ENCODE assay signal across 1 cellular context in the genomic region with DNA sequence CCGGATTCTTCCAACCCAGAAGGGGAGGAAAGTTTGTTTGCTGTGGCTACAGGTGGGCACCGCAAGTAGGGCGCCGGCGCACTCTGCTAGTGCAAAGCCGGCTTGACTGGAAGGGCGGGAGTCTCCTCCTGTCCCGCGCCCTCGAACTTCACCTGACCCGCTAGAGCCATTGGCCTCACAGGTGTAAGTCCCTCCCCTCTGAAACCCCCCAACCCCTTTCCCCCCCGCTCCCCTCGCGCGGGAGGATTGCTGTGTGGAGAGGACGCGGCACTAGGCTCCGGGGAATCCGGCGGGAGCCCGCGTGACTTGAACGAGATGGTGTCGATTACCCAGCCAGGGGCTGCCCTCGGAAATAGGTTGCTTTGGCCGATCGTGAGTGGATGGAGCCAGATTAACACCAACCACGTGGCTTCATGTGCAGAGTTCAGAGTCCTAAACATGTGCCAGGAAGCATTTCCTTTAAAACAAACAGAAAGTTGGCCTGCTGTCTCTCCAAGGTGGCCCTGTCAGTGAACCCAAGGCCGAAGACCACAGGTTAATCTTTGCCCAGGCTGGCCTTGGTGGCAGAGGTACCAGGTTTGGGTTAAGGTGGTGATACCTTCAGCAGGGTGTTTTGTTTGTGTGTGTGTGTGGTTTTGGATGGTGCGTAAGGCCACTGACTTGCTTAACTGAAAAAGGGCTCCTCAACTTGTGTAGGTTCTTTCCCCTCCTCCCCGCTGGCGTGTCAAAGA.
A peak's percentile ranks its signal among the peaks of the same experiment; 100 is the strongest.
TF ChIP-seq lines count a peak whose summit lies in the region.

No MANE protein-coding gene starts in this region.

TF ChIP-seq in HepG2, 621 proteins besides CTCF, POLR2A, EP300 and RAD21 (continued from another document and continues in another):
- TF ChIP-seq, protein P1, sequence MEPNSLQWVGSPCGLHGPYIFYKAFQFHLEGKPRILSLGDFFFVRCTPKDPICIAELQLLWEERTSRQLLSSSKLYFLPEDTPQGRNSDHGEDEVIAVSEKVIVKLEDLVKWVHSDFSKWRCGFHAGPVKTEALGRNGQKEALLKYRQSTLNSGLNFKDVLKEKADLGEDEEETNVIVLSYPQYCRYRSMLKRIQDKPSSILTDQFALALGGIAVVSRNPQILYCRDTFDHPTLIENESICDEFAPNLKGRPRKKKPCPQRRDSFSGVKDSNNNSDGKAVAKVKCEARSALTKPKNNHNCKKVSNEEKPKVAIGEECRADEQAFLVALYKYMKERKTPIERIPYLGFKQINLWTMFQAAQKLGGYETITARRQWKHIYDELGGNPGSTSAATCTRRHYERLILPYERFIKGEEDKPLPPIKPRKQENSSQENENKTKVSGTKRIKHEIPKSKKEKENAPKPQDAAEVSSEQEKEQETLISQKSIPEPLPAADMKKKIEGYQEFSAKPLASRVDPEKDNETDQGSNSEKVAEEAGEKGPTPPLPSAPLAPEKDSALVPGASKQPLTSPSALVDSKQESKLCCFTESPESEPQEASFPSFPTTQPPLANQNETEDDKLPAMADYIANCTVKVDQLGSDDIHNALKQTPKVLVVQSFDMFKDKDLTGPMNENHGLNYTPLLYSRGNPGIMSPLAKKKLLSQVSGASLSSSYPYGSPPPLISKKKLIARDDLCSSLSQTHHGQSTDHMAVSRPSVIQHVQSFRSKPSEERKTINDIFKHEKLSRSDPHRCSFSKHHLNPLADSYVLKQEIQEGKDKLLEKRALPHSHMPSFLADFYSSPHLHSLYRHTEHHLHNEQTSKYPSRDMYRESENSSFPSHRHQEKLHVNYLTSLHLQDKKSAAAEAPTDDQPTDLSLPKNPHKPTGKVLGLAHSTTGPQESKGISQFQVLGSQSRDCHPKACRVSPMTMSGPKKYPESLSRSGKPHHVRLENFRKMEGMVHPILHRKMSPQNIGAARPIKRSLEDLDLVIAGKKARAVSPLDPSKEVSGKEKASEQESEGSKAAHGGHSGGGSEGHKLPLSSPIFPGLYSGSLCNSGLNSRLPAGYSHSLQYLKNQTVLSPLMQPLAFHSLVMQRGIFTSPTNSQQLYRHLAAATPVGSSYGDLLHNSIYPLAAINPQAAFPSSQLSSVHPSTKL (CRISPR knock-in tag; IDR thresholded peaks at IDR 0.05), result peak; percentile 96
- TF ChIP-seq REL (CRISPR knock-in tag; conservative IDR thresholded peaks at IDR 0.05) (no peak; the same call in 1 of the 2 replicates), ZNF674 (CRISPR knock-in tag; IDR thresholded peaks at IDR 0.05; ENCODE audit: low read depth) (no peak), XRCC5 (optimal IDR thresholded peaks at IDR 0.05; ENCODE audit: low read length) (no peak), CREM (IDR thresholded peaks at IDR 0.05) (peak; percentile 80), CREM (CRISPR knock-in tag; IDR thresholded peaks at IDR 0.05) (no peak), U2AF1 (optimal IDR thresholded peaks at IDR 0.05; ENCODE audit: low read depth, low read length) (no peak), PLRG1 (conservative IDR thresholded peaks at IDR 0.05) (no peak), ZNF263 (CRISPR knock-in tag; IDR thresholded peaks at IDR 0.05) (no peak; the same call in 1 of the 2 replicates), BRD4 (CRISPR knock-in tag; IDR thresholded peaks at IDR 0.05) (no peak), ZC3H13 (CRISPR knock-in tag; IDR thresholded peaks at IDR 0.05) (peak; percentile 65), EEA1 (CRISPR knock-in tag; IDR thresholded peaks at IDR 0.05; ENCODE audit: borderline replicate concordance) (peak; percentile 49; the same call in 1 of the 2 replicates), ZNF138 (CRISPR knock-in tag; IDR thresholded peaks at IDR 0.05; ENCODE audit: low read depth) (peak; percentile 85), GATAD2A (CRISPR knock-in tag; IDR thresholded peaks at IDR 0.05) (peak; percentile 96), RBM39 (IDR thresholded peaks at IDR 0.05; ENCODE audit: low read depth, low read length, poor library complexity, severe bottlenecking) (no peak), ZBTB7A (CRISPR knock-in tag; IDR thresholded peaks at IDR 0.05) (0 out of 2 replicates have a peak, but pooled peaks have one; percentile 17), PHF8 (CRISPR knock-in tag; IDR thresholded peaks at IDR 0.05) (no peak; the same call in 1 of the 2 replicates), AGO1 (IDR thresholded peaks at IDR 0.05; ENCODE audit: low read depth, low read length, poor library complexity, severe bottlenecking) (peak; percentile 2), ZNF101 (CRISPR knock-in tag; IDR thresholded peaks at IDR 0.05; ENCODE audit: borderline replicate concordance, low read depth) (no peak), SOX5 (CRISPR knock-in tag; IDR thresholded peaks at IDR 0.05; ENCODE audit: borderline replicate concordance) (peak; percentile 81), IRX3 (CRISPR knock-in tag; IDR thresholded peaks at IDR 0.05; ENCODE audit: borderline replicate concordance, low read depth) (0 out of 2 replicates have a peak, but pooled peaks have one; percentile 14), BHLHE40 (IDR thresholded peaks at IDR 0.05; ENCODE audit: low read length) (peak; percentile 77), ZNF10 (CRISPR knock-in tag; IDR thresholded peaks at IDR 0.05; ENCODE audit: borderline replicate concordance, low read depth) (no peak), HMG20A (CRISPR knock-in tag; IDR thresholded peaks at IDR 0.05; ENCODE audit: borderline replicate concordance) (peak; percentile 90), TCF12 (IDR thresholded peaks at IDR 0.05) (no peak), TCF12 (CRISPR knock-in tag; IDR thresholded peaks at IDR 0.05) (peak; percentile 86; the same call in 1 of the 2 replicates), TBX3 (IDR thresholded peaks at IDR 0.05; ENCODE audit: borderline replicate concordance) (peak; percentile 71; the same call in 1 of the 2 replicates), ZNF562 (CRISPR knock-in tag; IDR thresholded peaks at IDR 0.05; ENCODE audit: borderline replicate concordance) (no peak), KAT8 (CRISPR knock-in tag; IDR thresholded peaks at IDR 0.05) (peak; percentile 79), CC2D1A (CRISPR knock-in tag; IDR thresholded peaks at IDR 0.05) (no peak), FOXP1 (IDR thresholded peaks at IDR 0.05) (no peak; the same call in 1 of the 2 replicates), FOXP1 (CRISPR knock-in tag; IDR thresholded peaks at IDR 0.05) (peak; percentile 61), ZIK1 (CRISPR knock-in tag; IDR thresholded peaks at IDR 0.05; ENCODE audit: borderline replicate concordance, low read depth) (peak; percentile 83; the same call in 1 of the 2 replicates)
- TF ChIP-seq, protein P2, sequence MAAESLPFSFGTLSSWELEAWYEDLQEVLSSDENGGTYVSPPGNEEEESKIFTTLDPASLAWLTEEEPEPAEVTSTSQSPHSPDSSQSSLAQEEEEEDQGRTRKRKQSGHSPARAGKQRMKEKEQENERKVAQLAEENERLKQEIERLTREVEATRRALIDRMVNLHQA (CRISPR knock-in tag; IDR thresholded peaks at IDR 0.05), result no peak
- TF ChIP-seq, protein P3, sequence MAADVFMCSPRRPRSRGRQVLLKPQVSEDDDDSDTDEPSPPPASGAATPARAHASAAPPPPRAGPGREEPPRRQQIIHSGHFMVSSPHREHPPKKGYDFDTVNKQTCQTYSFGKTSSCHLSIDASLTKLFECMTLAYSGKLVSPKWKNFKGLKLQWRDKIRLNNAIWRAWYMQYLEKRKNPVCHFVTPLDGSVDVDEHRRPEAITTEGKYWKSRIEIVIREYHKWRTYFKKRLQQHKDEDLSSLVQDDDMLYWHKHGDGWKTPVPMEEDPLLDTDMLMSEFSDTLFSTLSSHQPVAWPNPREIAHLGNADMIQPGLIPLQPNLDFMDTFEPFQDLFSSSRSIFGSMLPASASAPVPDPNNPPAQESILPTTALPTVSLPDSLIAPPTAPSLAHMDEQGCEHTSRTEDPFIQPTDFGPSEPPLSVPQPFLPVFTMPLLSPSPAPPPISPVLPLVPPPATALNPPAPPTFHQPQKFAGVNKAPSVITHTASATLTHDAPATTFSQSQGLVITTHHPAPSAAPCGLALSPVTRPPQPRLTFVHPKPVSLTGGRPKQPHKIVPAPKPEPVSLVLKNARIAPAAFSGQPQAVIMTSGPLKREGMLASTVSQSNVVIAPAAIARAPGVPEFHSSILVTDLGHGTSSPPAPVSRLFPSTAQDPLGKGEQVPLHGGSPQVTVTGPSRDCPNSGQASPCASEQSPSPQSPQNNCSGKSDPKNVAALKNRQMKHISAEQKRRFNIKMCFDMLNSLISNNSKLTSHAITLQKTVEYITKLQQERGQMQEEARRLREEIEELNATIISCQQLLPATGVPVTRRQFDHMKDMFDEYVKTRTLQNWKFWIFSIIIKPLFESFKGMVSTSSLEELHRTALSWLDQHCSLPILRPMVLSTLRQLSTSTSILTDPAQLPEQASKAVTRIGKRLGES (CRISPR knock-in tag; IDR thresholded peaks at IDR 0.05; ENCODE audit: borderline replicate concordance), result no peak
- TF ChIP-seq, protein P4, sequence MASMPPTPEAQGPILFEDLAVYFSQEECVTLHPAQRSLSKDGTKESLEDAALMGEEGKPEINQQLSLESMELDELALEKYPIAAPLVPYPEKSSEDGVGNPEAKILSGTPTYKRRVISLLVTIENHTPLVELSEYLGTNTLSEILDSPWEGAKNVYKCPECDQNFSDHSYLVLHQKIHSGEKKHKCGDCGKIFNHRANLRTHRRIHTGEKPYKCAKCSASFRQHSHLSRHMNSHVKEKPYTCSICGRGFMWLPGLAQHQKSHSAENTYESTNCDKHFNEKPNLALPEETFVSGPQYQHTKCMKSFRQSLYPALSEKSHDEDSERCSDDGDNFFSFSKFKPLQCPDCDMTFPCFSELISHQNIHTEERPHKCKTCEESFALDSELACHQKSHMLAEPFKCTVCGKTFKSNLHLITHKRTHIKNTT (CRISPR knock-in tag; IDR thresholded peaks at IDR 0.05), result no peak
- TF ChIP-seq, protein P5, sequence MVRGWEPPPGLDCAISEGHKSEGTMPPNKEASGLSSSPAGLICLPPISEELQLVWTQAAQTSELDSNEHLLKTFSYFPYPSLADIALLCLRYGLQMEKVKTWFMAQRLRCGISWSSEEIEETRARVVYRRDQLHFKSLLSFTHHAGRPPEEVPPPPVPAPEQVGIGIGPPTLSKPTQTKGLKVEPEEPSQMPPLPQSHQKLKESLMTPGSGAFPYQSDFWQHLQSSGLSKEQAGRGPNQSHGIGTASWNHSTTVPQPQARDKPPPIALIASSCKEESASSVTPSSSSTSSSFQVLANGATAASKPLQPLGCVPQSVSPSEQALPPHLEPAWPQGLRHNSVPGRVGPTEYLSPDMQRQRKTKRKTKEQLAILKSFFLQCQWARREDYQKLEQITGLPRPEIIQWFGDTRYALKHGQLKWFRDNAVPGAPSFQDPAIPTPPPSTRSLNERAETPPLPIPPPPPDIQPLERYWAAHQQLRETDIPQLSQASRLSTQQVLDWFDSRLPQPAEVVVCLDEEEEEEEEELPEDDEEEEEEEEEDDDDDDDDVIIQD (CRISPR knock-in tag; IDR thresholded peaks at IDR 0.05; ENCODE audit: low read depth), result peak; percentile 91
- TF ChIP-seq, protein P6, sequence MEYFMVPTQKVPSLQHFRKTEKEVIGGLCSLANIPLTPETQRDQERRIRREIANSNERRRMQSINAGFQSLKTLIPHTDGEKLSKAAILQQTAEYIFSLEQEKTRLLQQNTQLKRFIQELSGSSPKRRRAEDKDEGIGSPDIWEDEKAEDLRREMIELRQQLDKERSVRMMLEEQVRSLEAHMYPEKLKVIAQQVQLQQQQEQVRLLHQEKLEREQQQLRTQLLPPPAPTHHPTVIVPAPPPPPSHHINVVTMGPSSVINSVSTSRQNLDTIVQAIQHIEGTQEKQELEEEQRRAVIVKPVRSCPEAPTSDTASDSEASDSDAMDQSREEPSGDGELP (IDR thresholded peaks at IDR 0.05; ENCODE audit: borderline replicate concordance, low read depth), result peak; percentile 57; the same call in 1 of the 2 replicates
- TF ChIP-seq, protein P7, sequence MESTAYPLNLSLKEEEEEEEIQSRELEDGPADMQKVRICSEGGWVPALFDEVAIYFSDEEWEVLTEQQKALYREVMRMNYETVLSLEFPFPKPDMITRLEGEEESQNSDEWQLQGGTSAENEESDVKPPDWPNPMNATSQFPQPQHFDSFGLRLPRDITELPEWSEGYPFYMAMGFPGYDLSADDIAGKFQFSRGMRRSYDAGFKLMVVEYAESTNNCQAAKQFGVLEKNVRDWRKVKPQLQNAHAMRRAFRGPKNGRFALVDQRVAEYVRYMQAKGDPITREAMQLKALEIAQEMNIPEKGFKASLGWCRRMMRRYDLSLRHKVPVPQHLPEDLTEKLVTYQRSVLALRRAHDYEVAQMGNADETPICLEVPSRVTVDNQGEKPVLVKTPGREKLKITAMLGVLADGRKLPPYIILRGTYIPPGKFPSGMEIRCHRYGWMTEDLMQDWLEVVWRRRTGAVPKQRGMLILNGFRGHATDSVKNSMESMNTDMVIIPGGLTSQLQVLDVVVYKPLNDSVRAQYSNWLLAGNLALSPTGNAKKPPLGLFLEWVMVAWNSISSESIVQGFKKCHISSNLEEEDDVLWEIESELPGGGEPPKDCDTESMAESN (CRISPR knock-in tag; conservative IDR thresholded peaks at IDR 0.05), result peak; percentile 64
- TF ChIP-seq, protein P8, sequence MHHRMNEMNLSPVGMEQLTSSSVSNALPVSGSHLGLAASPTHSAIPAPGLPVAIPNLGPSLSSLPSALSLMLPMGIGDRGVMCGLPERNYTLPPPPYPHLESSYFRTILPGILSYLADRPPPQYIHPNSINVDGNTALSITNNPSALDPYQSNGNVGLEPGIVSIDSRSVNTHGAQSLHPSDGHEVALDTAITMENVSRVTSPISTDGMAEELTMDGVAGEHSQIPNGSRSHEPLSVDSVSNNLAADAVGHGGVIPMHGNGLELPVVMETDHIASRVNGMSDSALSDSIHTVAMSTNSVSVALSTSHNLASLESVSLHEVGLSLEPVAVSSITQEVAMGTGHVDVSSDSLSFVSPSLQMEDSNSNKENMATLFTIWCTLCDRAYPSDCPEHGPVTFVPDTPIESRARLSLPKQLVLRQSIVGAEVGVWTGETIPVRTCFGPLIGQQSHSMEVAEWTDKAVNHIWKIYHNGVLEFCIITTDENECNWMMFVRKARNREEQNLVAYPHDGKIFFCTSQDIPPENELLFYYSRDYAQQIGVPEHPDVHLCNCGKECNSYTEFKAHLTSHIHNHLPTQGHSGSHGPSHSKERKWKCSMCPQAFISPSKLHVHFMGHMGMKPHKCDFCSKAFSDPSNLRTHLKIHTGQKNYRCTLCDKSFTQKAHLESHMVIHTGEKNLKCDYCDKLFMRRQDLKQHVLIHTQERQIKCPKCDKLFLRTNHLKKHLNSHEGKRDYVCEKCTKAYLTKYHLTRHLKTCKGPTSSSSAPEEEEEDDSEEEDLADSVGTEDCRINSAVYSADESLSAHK (CRISPR knock-in tag; IDR thresholded peaks at IDR 0.05; ENCODE audit: borderline replicate concordance), result no peak
- TF ChIP-seq, protein P9, sequence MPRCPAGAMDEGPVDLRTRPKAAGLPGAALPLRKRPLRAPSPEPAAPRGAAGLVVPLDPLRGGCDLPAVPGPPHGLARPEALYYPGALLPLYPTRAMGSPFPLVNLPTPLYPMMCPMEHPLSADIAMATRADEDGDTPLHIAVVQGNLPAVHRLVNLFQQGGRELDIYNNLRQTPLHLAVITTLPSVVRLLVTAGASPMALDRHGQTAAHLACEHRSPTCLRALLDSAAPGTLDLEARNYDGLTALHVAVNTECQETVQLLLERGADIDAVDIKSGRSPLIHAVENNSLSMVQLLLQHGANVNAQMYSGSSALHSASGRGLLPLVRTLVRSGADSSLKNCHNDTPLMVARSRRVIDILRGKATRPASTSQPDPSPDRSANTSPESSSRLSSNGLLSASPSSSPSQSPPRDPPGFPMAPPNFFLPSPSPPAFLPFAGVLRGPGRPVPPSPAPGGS (CRISPR knock-in tag; IDR thresholded peaks at IDR 0.05), result peak; percentile 76; the same call in 1 of the 2 replicates
- TF ChIP-seq, protein P10, sequence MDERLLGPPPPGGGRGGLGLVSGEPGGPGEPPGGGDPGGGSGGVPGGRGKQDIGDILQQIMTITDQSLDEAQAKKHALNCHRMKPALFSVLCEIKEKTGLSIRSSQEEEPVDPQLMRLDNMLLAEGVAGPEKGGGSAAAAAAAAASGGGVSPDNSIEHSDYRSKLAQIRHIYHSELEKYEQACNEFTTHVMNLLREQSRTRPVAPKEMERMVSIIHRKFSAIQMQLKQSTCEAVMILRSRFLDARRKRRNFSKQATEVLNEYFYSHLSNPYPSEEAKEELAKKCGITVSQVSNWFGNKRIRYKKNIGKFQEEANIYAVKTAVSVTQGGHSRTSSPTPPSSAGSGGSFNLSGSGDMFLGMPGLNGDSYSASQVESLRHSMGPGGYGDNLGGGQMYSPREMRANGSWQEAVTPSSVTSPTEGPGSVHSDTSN (CRISPR knock-in tag; IDR thresholded peaks at IDR 0.05), result no peak
